Comparison of ENCODE assay signal across 25 cellular contexts in genomic region chr10:75696536-75696935, GRCh38.
"Had no signal": no experiment of that assay in that cellular context is flagged by ENCODE, and none has a peak within 500 bp of the region (broad histone marks: within the 10 kb centered on the region; RNA-seq: fewer than 3 reads in every experiment).

No MANE protein-coding gene starts in this region.

- DNase-seq: activated CD4-positive, alpha-beta T cell treated with anti-CD3 and anti-CD28 coated beads, Interleukin-2, amount 10 ng/mL, durations not matched to agents 7 days and 5 days; activated CD4-positive, CD25-positive, alpha-beta regulatory T cell treated with anti-CD3 and anti-CD28 coated beads, Interleukin-2, amount 50 U/mL, for 72 hours; activated CD8-positive, alpha-beta T cell treated with anti-CD3 and anti-CD28 coated beads, Interleukin-2, amount 10 ng/mL, durations not matched to agents 7 days and 5 days; activated gamma-delta T cell; activated naive CD4-positive, alpha-beta T cell treated with anti-CD3 and anti-CD28 coated beads, Interleukin-2, amount 50 U/mL, for 16 hours; activated naive CD8-positive, alpha-beta T cell treated with anti-CD3 and anti-CD28 coated beads, Interleukin-2, amount 50 U/mL, for 24 hours; cortex of kidney; heart left ventricle; islet precursor cell; left cardiac atrium; nephron progenitor cell; nucleus accumbens; posterior cingulate gyrus; small intestine; stimulated activated CD4-positive, alpha-beta T cell treated with anti-CD3 and anti-CD28 coated beads, Interleukin-2, amount 100 ng/mL, for 24 hours; stimulated activated naive CD8-positive, alpha-beta T cell treated with anti-CD3 and anti-CD28 coated beads, Interleukin-15, amount 100 ng/mL, for 72 hours; tibial artery had no signal

- H3K36me3 Mint-ChIP-seq: memory B cell; stimulated activated effector memory CD8-positive, alpha-beta T cell treated with anti-CD3 and anti-CD28 coated beads, Interleukin-12 subunit alpha, Interleukin-12 subunit beta, amount 100 ng/mL, for 72 hours had no signal

- H3K9me3 Mint-ChIP-seq: activated CD4-positive, alpha-beta T cell treated with anti-CD3 and anti-CD28 coated beads, Interleukin-2, amount 10 ng/mL, durations not matched to agents 7 days and 5 days; activated naive CD8-positive, alpha-beta T cell treated with anti-CD3 and anti-CD28 coated beads, Interleukin-2, amount 50 U/mL, for 24 hours; stimulated activated effector memory CD8-positive, alpha-beta T cell treated with anti-CD3 and anti-CD28 coated beads, Interleukin-12 subunit alpha, Interleukin-12 subunit beta, amount 100 ng/mL, for 72 hours had no signal

- H3K4me3 Mint-ChIP-seq: activated CD4-positive, alpha-beta T cell treated with anti-CD3 and anti-CD28 coated beads, Interleukin-2, amount 10 ng/mL, durations not matched to agents 7 days and 5 days; activated CD8-positive, alpha-beta T cell treated with anti-CD3 and anti-CD28 coated beads, Interleukin-2, amount 10 ng/mL, durations not matched to agents 7 days and 5 days; activated naive CD8-positive, alpha-beta T cell treated with anti-CD3 and anti-CD28 coated beads, Interleukin-2, amount 50 U/mL, for 24 hours; activated T-helper 1 cell treated with anti-CD3 and anti-CD28 coated beads, Interleukin-12 subunit alpha, Interleukin-12 subunit beta, Interleukin-2, Interleukin-4 antibody, amounts not matched to agents 30 ng/mL and 10 ng/mL and 1 ng/mL, durations not matched to agents 14 hours and 24 hours and 36 hours; memory B cell; nephron progenitor cell; stimulated activated effector memory CD8-positive, alpha-beta T cell treated with anti-CD3 and anti-CD28 coated beads, Interleukin-12 subunit alpha, Interleukin-12 subunit beta, amount 100 ng/mL, for 72 hours; stimulated activated naive CD8-positive, alpha-beta T cell treated with anti-CD3 and anti-CD28 coated beads, Interleukin-15, amount 100 ng/mL, for 72 hours had no signal

- H3K4me3 ChIP-seq: cardiac muscle cell, gastroesophageal sphincter, heart left ventricle, tibial artery had no signal

- H3K27ac ChIP-seq: cardiac muscle cell, epithelial cell of prostate, gastroesophageal sphincter, heart left ventricle, tibial artery, VCaP had no signal

- H3K27me3 ChIP-seq: cardiac muscle cell, gastroesophageal sphincter, heart left ventricle, tibial artery had no signal

- H3K4me1 ChIP-seq: gastroesophageal sphincter, tibial artery had no signal

- H3K4me1 Mint-ChIP-seq: activated CD4-positive, alpha-beta T cell treated with anti-CD3 and anti-CD28 coated beads, Interleukin-2, amount 10 ng/mL, durations not matched to agents 7 days and 5 days; activated naive CD8-positive, alpha-beta T cell treated with anti-CD3 and anti-CD28 coated beads, Interleukin-2, amount 50 U/mL, for 24 hours; memory B cell; stimulated activated effector memory CD8-positive, alpha-beta T cell treated with anti-CD3 and anti-CD28 coated beads, Interleukin-12 subunit alpha, Interleukin-12 subunit beta, amount 100 ng/mL, for 72 hours; stimulated activated naive CD8-positive, alpha-beta T cell treated with anti-CD3 and anti-CD28 coated beads, Interleukin-15, amount 100 ng/mL, for 72 hours had no signal

- ATAC-seq: activated CD8-positive, alpha-beta T cell treated with anti-CD3 and anti-CD28 coated beads, Interleukin-2, amount 10 ng/mL, durations not matched to agents 7 days and 5 days; activated naive CD8-positive, alpha-beta T cell treated with anti-CD3 and anti-CD28 coated beads, Interleukin-2, amount 50 U/mL, for 24 hours; gastroesophageal sphincter; left cardiac atrium; sciatic nerve; stimulated activated effector memory CD8-positive, alpha-beta T cell treated with anti-CD3 and anti-CD28 coated beads, Interleukin-12 subunit alpha, Interleukin-12 subunit beta, amount 100 ng/mL, for 72 hours; stimulated activated naive CD8-positive, alpha-beta T cell treated with anti-CD3 and anti-CD28 coated beads, Interleukin-15, amount 100 ng/mL, for 72 hours had no signal

- H3K27ac Mint-ChIP-seq: activated CD4-positive, alpha-beta T cell treated with anti-CD3 and anti-CD28 coated beads, Interleukin-2, amount 10 ng/mL, durations not matched to agents 7 days and 5 days; activated CD8-positive, alpha-beta T cell treated with anti-CD3 and anti-CD28 coated beads, Interleukin-2, amount 10 ng/mL, durations not matched to agents 7 days and 5 days; activated naive CD8-positive, alpha-beta T cell treated with anti-CD3 and anti-CD28 coated beads, Interleukin-2, amount 50 U/mL, for 24 hours; activated T-helper 1 cell treated with anti-CD3 and anti-CD28 coated beads, Interleukin-12 subunit alpha, Interleukin-12 subunit beta, Interleukin-2, Interleukin-4 antibody, amounts not matched to agents 30 ng/mL and 10 ng/mL and 1 ng/mL, durations not matched to agents 14 hours and 24 hours and 36 hours; memory B cell; nephron progenitor cell; stimulated activated effector memory CD8-positive, alpha-beta T cell treated with anti-CD3 and anti-CD28 coated beads, Interleukin-12 subunit alpha, Interleukin-12 subunit beta, amount 100 ng/mL, for 72 hours had no signal

- H3K36me3 ChIP-seq: cardiac muscle cell, gastroesophageal sphincter, heart left ventricle, tibial artery had no signal
